In the genomic region with DNA sequence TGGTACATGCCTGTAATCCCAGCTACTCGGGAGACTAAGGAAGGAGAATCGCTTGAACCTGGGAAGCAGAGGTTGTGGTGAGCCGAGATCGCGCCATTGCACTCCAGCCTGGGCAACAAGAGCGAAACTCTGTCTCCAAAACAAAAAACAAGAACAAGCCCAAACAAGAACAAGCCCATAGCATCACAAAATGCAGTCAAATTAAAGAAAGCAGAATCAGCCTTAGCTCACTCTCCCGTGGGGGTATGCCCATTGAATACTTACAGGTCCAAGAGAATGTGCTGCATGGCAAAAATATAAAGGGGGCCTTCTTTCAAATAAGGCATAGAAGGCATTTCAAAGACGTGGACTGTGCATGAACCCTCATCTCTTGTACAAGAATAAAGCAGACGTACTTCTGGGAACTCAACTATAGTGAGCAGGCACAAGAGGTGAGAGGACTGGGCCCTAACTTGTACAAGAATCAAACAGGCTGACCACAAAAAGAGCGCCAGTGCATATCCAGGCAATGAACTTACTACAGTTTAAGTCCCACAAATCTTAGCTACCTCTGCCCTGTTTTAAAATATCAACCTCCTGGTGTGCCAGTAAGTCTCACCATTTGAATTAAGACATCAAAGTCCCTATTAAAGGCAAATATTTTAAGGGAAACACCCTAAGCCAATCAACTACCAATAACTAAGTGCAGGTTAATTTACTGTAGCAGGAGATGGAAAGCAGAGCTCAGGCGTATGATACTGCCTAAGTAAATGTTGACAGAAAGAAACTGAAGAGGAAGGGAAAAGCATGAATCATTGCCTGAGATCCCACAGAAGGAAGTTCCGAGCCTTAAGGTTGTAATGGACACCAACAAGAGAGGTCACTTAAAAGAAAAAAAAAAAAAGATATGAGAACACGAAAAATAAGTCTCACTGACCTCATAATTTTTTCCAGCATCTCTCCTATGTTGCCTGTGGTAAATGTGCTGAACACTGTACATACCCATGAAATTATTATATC, we compare ENCODE assay signal across 19 cellular contexts. TPM values are rescaled to one million over a fixed set of nuclear protein-coding genes. Genes with fewer than 3 reads are reported as not detected.
DNase-seq lines count a peak whose midpoint lies in the region; ATAC-seq, FAIRE-seq and TF ChIP-seq lines count a peak whose summit lies in the region.
"Had no signal": no experiment of that assay in that cellular context is flagged by ENCODE, and none has a peak within 500 bp of the region (broad histone marks: within the 10 kb centered on the region; RNA-seq: fewer than 3 reads in every experiment).

No MANE protein-coding gene starts in this region.

- H3K36me3 Mint-ChIP-seq in T-cell (no peaks in the 10 kb centered on the region), T-helper 17 cell (ENCODE audit: low read depth) (no peaks in the 10 kb centered on the region)
- H3K36me3 Mint-ChIP-seq: activated naive CD8-positive, alpha-beta T cell treated with anti-CD3 and anti-CD28 coated beads, Interleukin-2, amount 10 ng/mL, durations not matched to agents 7 days and 5 days; naive thymus-derived CD8-positive, alpha-beta T cell had no signal

- H3K36me3 ChIP-seq in RWPE2 (ENCODE audit: low read depth) (peaks cover 4% of the 10 kb centered on the region; the same call in 1 of the 2 replicates), trophoblast cell (ENCODE audit: control insufficient read depth in 1 of 2, insufficient read depth in 2 of 2, low read length in 2 of 2) (no peaks in the 10 kb centered on the region)

- POLR2A ChIA-PET in T-cell (lab: Charles Lee): no interaction called here

- H3K27ac Mint-ChIP-seq in T-cell (no peak overlapping the region), T-helper 17 cell (no peak overlapping the region)
- H3K27ac Mint-ChIP-seq: activated naive CD8-positive, alpha-beta T cell treated with anti-CD3 and anti-CD28 coated beads, Interleukin-2, amount 10 ng/mL, durations not matched to agents 7 days and 5 days; naive thymus-derived CD8-positive, alpha-beta T cell; stimulated activated naive CD8-positive, alpha-beta T cell treated with anti-CD3 and anti-CD28 coated beads, Interleukin-15, Interleukin-2, amounts not matched to agents 100 ng/mL and 50 ng/mL, for 24 hours had no signal

- H3K4me1 ChIP-seq in RWPE2 (ENCODE audit: insufficient read depth, poor library complexity, severe bottlenecking) (peaks cover 13% of the 10 kb centered on the region), trophoblast cell (ENCODE audit: control insufficient read depth in 1 of 2, insufficient read depth in 2 of 2, low read length in 2 of 2) (peaks cover 0 to 4% of the 10 kb centered on the region in 2 experiments)

- CTCF ChIA-PET in T-cell (lab: Charles Lee): interaction anchor here (0.5 to 1.0 kb wide), 4 partner anchors 17 to 1811 kb away, joined by 3 to 9 read pairs (median 4); no protein-coding TSS in a partner anchor

- no peaks in the 10 kb centered on the region for H3K27me3 ChIP-seq in RWPE2 (ENCODE audit: insufficient read depth, poor library complexity, severe bottlenecking)
- H3K27me3 ChIP-seq in trophoblast cell (ENCODE audit: insufficient read depth, low read length): no peaks in the 10 kb centered on the region

- H3K4me3 ChIP-seq in RWPE2 (ENCODE audit: severe bottlenecking) (no peak overlapping the region), trophoblast cell (ENCODE audit: low read depth, low read length) (no peak overlapping the region)

- FAIRE-seq in GM19239 (lab: Jason Lieb, UNC): peak; percentile 8

- no peaks in the 10 kb centered on the region for H3K4me1 Mint-ChIP-seq in T-cell
- no peaks in the 10 kb centered on the region for H3K4me1 Mint-ChIP-seq in T-helper 17 cell
- H3K4me1 Mint-ChIP-seq: activated naive CD8-positive, alpha-beta T cell treated with anti-CD3 and anti-CD28 coated beads, Interleukin-2, amount 10 ng/mL, durations not matched to agents 7 days and 5 days; naive thymus-derived CD8-positive, alpha-beta T cell had no signal

- TF ChIP-seq CTCF in RWPE2 (IDR thresholded peaks at IDR 0.05; ENCODE audit: poor library complexity, severe bottlenecking): no peak

- H3K9me3 ChIP-seq in RWPE2 (ENCODE audit: severe bottlenecking) (no peaks in the 10 kb centered on the region), trophoblast cell (ENCODE audit: insufficient read depth, low read depth, low read length) (no peaks in the 10 kb centered on the region), T-helper 17 cell (ENCODE audit: control insufficient read depth, low read length, poor library complexity, severe bottlenecking) (no peaks in the 10 kb centered on the region)

- ATAC-seq in RWPE2 (ENCODE audit: low read depth): peak; percentile 89
- no peak for ATAC-seq in T-cell (replicated peaks in 1 of 4)
- ATAC-seq in T-helper 17 cell: no peak
- no peak for ATAC-seq in GM19467 (IDR thresholded peaks at IDR 0.05; ENCODE audit: unreplicated experiment)
- ATAC-seq: naive thymus-derived CD8-positive, alpha-beta T cell; sciatic nerve had no signal

- H3K79me2 ChIP-seq in trophoblast cell (ENCODE audit: control insufficient read depth, insufficient read depth, low read length, poor library complexity): no peaks in the 10 kb centered on the region

- H4K12ac ChIP-seq in trophoblast cell (ENCODE audit: low read depth, low read length): no peak overlapping the region

- H3K27me3 Mint-ChIP-seq in T-cell (no peaks in the 10 kb centered on the region), T-helper 17 cell (no peaks in the 10 kb centered on the region)
- H3K27me3 Mint-ChIP-seq: activated naive CD8-positive, alpha-beta T cell treated with anti-CD3 and anti-CD28 coated beads, Interleukin-2, amount 10 ng/mL, durations not matched to agents 7 days and 5 days; naive thymus-derived CD8-positive, alpha-beta T cell; stimulated activated naive CD8-positive, alpha-beta T cell treated with anti-CD3 and anti-CD28 coated beads, Interleukin-15, Interleukin-2, amounts not matched to agents 100 ng/mL and 50 ng/mL, for 24 hours had no signal

- no peak overlapping the region for H2BK120ac ChIP-seq in trophoblast cell (ENCODE audit: insufficient read depth, low read length, poor library complexity)

- no peak overlapping the region for H3K14ac ChIP-seq in trophoblast cell (ENCODE audit: low read length)

- H3K4ac ChIP-seq in trophoblast cell (ENCODE audit: low read depth, low read length): no peak overlapping the region

- H4K91ac ChIP-seq in trophoblast cell (ENCODE audit: low read depth, low read length): no peak overlapping the region

- H3K4me3 Mint-ChIP-seq in T-cell (no peak overlapping the region), T-helper 17 cell (no peak overlapping the region)
- H3K4me3 Mint-ChIP-seq: activated naive CD8-positive, alpha-beta T cell treated with anti-CD3 and anti-CD28 coated beads, Interleukin-2, amount 10 ng/mL, durations not matched to agents 7 days and 5 days; naive thymus-derived CD8-positive, alpha-beta T cell; stimulated activated naive CD8-positive, alpha-beta T cell treated with anti-CD3 and anti-CD28 coated beads, Interleukin-15, Interleukin-2, amounts not matched to agents 100 ng/mL and 50 ng/mL, for 24 hours had no signal

- no peaks in the 10 kb centered on the region for H3K79me1 ChIP-seq in trophoblast cell (ENCODE audit: low read length)

- no peak overlapping the region for H4K8ac ChIP-seq in trophoblast cell (ENCODE audit: low read depth, low read length)

- no peak overlapping the region for H2AK5ac ChIP-seq in trophoblast cell (ENCODE audit: low read length)

- no peak overlapping the region for H2BK5ac ChIP-seq in trophoblast cell (ENCODE audit: low read depth, low read length, poor library complexity)

- H2AFZ ChIP-seq in trophoblast cell (ENCODE audit: insufficient read depth, low read length, poor library complexity): no peak overlapping the region

- no peak overlapping the region for H3K4me2 ChIP-seq in trophoblast cell (ENCODE audit: low read length)

- H3K9me3 Mint-ChIP-seq in T-cell: no peaks in the 10 kb centered on the region
- H3K9me3 Mint-ChIP-seq: activated naive CD8-positive, alpha-beta T cell treated with anti-CD3 and anti-CD28 coated beads, Interleukin-2, amount 10 ng/mL, durations not matched to agents 7 days and 5 days; CD14-positive monocyte; naive thymus-derived CD8-positive, alpha-beta T cell; stimulated activated naive CD8-positive, alpha-beta T cell treated with anti-CD3 and anti-CD28 coated beads, Interleukin-15, Interleukin-2, amounts not matched to agents 100 ng/mL and 50 ng/mL, for 24 hours had no signal

- DNase-seq in GM19239 (ENCODE audit: insufficient read length, low spot score): no peak
- DNase-seq in RWPE2 (ENCODE audit: low spot score): no peak
- peak; percentile 68 for DNase-seq in epithelial cell of prostate (ENCODE audit: low read depth, low spot score)
- no peak for DNase-seq in trophoblast cell
- DNase-seq in T-cell: no peak
- DNase-seq in T-helper 17 cell: no peak
- no peak for DNase-seq in SW 1271 (lab: John Stamatoyannopoulos, UW)
- DNase-seq: activated CD8-positive, alpha-beta memory T cell treated with anti-CD3 and anti-CD28 coated beads, Interleukin-2, amount 50 U/mL, for 4 hours; activated naive CD8-positive, alpha-beta T cell treated with anti-CD3 and anti-CD28 coated beads, Interleukin-2, amount 10 ng/mL, durations not matched to agents 7 days and 5 days; cortex of kidney; foreskin melanocyte; naive thymus-derived CD8-positive, alpha-beta T cell; NCI-H146; NCI-H774; Right ventricle myocardium superior had no signal

- H3K27ac ChIP-seq in RWPE2 (ENCODE audit: poor library complexity, severe bottlenecking) (peak overlapping the region; percentile 11), epithelial cell of prostate (peak overlapping the region; percentile 48), trophoblast cell (ENCODE audit: low read depth, low read length) (no peak overlapping the region)

- H3K18ac ChIP-seq in trophoblast cell (ENCODE audit: low read length): no peak overlapping the region

- no CpG with 5 or more reads among the region's 13 CpGs for WGBS in trophoblast cell (ENCODE audit: extremely low coverage, insufficient coverage, insufficient read length)

- H3K9ac ChIP-seq in trophoblast cell (ENCODE audit: low read length): no peak overlapping the region

- H2BK12ac ChIP-seq in trophoblast cell (ENCODE audit: low read length): peak overlapping the region; percentile 31

- H3K23ac ChIP-seq in trophoblast cell (ENCODE audit: low read length): no peak overlapping the region

RNA-seq across cellular contexts. Expression of gene TOMM6, which starts 37.4 kb away (rescaled TPM):
- 214 and 233 TPM in 2 replicates for polyA plus RNA-seq in trophoblast cell (2013)
- total RNA-seq in T-cell (100 to 1,000 TPM; 124 to 131 (median 127) TPM), T-helper 17 cell (100 to 1,000 TPM in 1 of 2 donors, 10 to 100 TPM in 1; 99.1 to 111 TPM)

RNA-seq across cellular contexts. Expression of gene PRICKLE4, which starts 44.3 kb away (rescaled TPM):
- polyA plus RNA-seq in trophoblast cell (2013): 0.29 and 0.36 TPM in 2 replicates
- under 1 TPM in 2 of 5 donors, not detected in 3; 0.44 to 0.60 TPM for total RNA-seq in T-cell
- not detected for total RNA-seq in T-helper 17 cell
- total RNA-seq: activated naive CD8-positive, alpha-beta T cell treated with anti-CD3 and anti-CD28 coated beads, Interleukin-2, amount 10 ng/mL, durations not matched to agents 7 days and 5 days; naive thymus-derived CD8-positive, alpha-beta T cell had no signal
- polyA plus RNA-seq: CD14-positive monocyte; naive thymus-derived CD8-positive, alpha-beta T cell had no signal

RNA-seq across cellular contexts. Expression of gene FRS3, which starts 45.2 kb away (rescaled TPM):
- polyA plus RNA-seq in trophoblast cell (2013): 3.6 and 4.1 TPM in 2 replicates
- total RNA-seq in T-cell (10 to 100 TPM in 1 of 5 donors, 1 to 10 TPM in 4; 5.2 to 10.4 (median 8.9) TPM), T-helper 17 cell (1 to 10 TPM; 5.2 to 6.9 TPM)
